ENCODE assay signal across 17 cellular contexts in the genomic region with DNA sequence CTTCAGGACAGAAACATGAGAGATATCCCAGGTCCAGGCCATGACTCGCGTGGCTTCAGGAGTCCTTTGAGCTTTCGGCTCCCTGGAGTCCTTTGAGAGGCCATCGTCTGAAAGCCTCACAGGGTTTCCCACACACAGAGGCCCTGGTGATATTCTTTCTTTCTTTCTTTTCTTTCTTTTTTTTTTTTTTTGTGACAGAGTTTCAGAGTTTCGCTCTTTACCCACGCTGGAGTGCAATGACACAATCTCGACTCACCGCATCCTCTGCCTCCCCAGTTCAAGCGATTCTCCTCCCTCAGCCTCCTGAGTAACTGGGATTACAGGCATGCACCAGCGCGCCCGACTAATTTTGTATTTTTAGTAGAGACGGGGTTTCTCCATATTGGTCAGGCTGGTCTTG. TPM values are rescaled to one million over a fixed set of nuclear protein-coding genes. Genes with fewer than 3 reads are reported as not detected.
DNase-seq lines count a peak whose midpoint lies in the region; ATAC-seq and TF ChIP-seq lines count a peak whose summit lies in the region.
"Had no signal": no experiment of that assay in that cellular context is flagged by ENCODE, and none has a peak within 500 bp of the region (broad histone marks: within the 10 kb centered on the region; RNA-seq: fewer than 3 reads in every experiment).

No MANE protein-coding gene starts in this region.

- H3K36me3 Mint-ChIP-seq in activated naive CD4-positive, alpha-beta T cell treated with anti-CD3 and anti-CD28 coated beads for 36 hours (ENCODE audit: low read depth) = peaks cover 23% of the 10 kb centered on the region
- H3K36me3 Mint-ChIP-seq in activated naive CD4-positive, alpha-beta T cell treated with anti-CD3 and anti-CD28 coated beads, Interleukin-2, amount 10 ng/mL, durations not matched to agents 7 days and 5 days = peaks cover 25% of the 10 kb centered on the region
- peaks cover 84% of the 10 kb centered on the region for H3K36me3 Mint-ChIP-seq in dendritic cell treated with granulocyte-macrophage colony-stimulating factor and Interleukin-4, amounts not matched to agents 40 ng/mL and 50 ng/mL, for 4 days (ENCODE audit: low read depth)
- H3K36me3 Mint-ChIP-seq in mesothelial cell of epicardium = peaks cover 37% of the 10 kb centered on the region

- peaks cover 27% of the 10 kb centered on the region for H3K4me1 Mint-ChIP-seq in activated naive CD4-positive, alpha-beta T cell treated with anti-CD3 and anti-CD28 coated beads for 36 hours (ENCODE audit: low read depth)
- H3K4me1 Mint-ChIP-seq in activated naive CD4-positive, alpha-beta T cell treated with anti-CD3 and anti-CD28 coated beads, Interleukin-2, amount 10 ng/mL, durations not matched to agents 7 days and 5 days = peaks cover 13% of the 10 kb centered on the region
- H3K4me1 Mint-ChIP-seq in dendritic cell treated with granulocyte-macrophage colony-stimulating factor and Interleukin-4, amounts not matched to agents 40 ng/mL and 50 ng/mL, for 4 days (ENCODE audit: low read depth) = peaks cover 63% of the 10 kb centered on the region
- peaks cover 12% of the 10 kb centered on the region for H3K4me1 Mint-ChIP-seq in mesothelial cell of epicardium

- no peak overlapping the region for H3K4me3 ChIP-seq in heart right ventricle
- H3K4me3 ChIP-seq: right lobe of liver had no signal

- no peaks in the 10 kb centered on the region for H3K27me3 ChIP-seq in heart right ventricle
- H3K27me3 ChIP-seq: right lobe of liver had no signal

- CTCF ChIA-PET in activated naive CD4-positive, alpha-beta T cell treated with anti-CD3 and anti-CD28 coated beads for 36 hours (lab: Charles Lee) = no interaction called here
- CTCF ChIA-PET in activated naive CD4-positive, alpha-beta T cell treated with anti-CD3 and anti-CD28 coated beads, Interleukin-2, amount 10 ng/mL, durations not matched to agents 7 days and 5 days (lab: Charles Lee) = no interaction called here

- no peaks in the 10 kb centered on the region for H3K9me3 ChIP-seq in heart right ventricle
- H3K9me3 ChIP-seq: Caco-2, right lobe of liver had no signal

- ATAC-seq in heart right ventricle = no peak
- ATAC-seq: activated CD4-positive, CD25-positive, alpha-beta regulatory T cell treated with anti-CD3 and anti-CD28 coated beads, Interleukin-2, amount 50 U/mL, for 24 hours; right lobe of liver; Right ventricle myocardium inferior had no signal

- peaks cover 0 to 91% (median 28%) of the 10 kb centered on the region in 9 donors for H3K36me3 ChIP-seq in heart right ventricle

- intact Hi-C loops in activated naive CD4-positive, alpha-beta T cell treated with anti-CD3 and anti-CD28 coated beads for 36 hours (cut with micrococcal nuclease) = loop anchor here (10.0 kb wide), 1 partner anchor 470 kb away; the partner anchor contains the start of genes ABHD8, DDA1 and MRPL34
- intact Hi-C loops in dendritic cell treated with granulocyte-macrophage colony-stimulating factor and Interleukin-4, amounts not matched to agents 40 ng/mL and 50 ng/mL, for 4 days (cut with micrococcal nuclease) = loop anchor here (5.0 to 10.0 kb wide), 2 partner anchors 60 to 63 kb away; no protein-coding TSS in a partner anchor
- intact Hi-C loops in heart right ventricle (cut with DNase I) = loop anchor here in 2 of 10 donors (5.0 to 10.0 kb wide), 3 partner anchors 60 to 62 kb away; no protein-coding TSS in a partner anchor

- no peaks in the 10 kb centered on the region for H3K27me3 Mint-ChIP-seq in activated naive CD4-positive, alpha-beta T cell treated with anti-CD3 and anti-CD28 coated beads for 36 hours (ENCODE audit: low read depth)
- H3K27me3 Mint-ChIP-seq in activated naive CD4-positive, alpha-beta T cell treated with anti-CD3 and anti-CD28 coated beads, Interleukin-2, amount 10 ng/mL, durations not matched to agents 7 days and 5 days = no peaks in the 10 kb centered on the region
- no peaks in the 10 kb centered on the region for H3K27me3 Mint-ChIP-seq in dendritic cell treated with granulocyte-macrophage colony-stimulating factor and Interleukin-4, amounts not matched to agents 40 ng/mL and 50 ng/mL, for 4 days
- H3K27me3 Mint-ChIP-seq in mesothelial cell of epicardium (ENCODE audit: low read depth) = no peaks in the 10 kb centered on the region

- no peak overlapping the region for H3K27ac ChIP-seq in heart right ventricle
- H3K27ac ChIP-seq: right lobe of liver had no signal

- peak; percentile 38 for DNase-seq in activated naive CD4-positive, alpha-beta T cell treated with anti-CD3 and anti-CD28 coated beads for 36 hours
- DNase-seq in activated naive CD4-positive, alpha-beta T cell treated with anti-CD3 and anti-CD28 coated beads, Interleukin-2, amount 10 ng/mL, durations not matched to agents 7 days and 5 days = no peak
- DNase-seq in MV-4-11 (lab: John Stamatoyannopoulos, UW) (peak; percentile 43), NCI-H446 treated with DMSO at 0.1 percent for 48 hours (lab: John Stamatoyannopoulos, UW) (no peak), heart right ventricle (no peak), mesothelial cell of epicardium (ENCODE audit: low spot score in 2 of 2, unreplicated experiment in 2 of 2) (no peak)
- DNase-seq in stimulated activated CD8-positive, alpha-beta memory T cell treated with anti-CD3 and anti-CD28 coated beads, Interleukin-4, amount 100 ng/mL, for 48 hours = peak; percentile 43
- DNase-seq: Caco-2; effector memory CD4-positive, alpha-beta T cell; NCI-H1694 treated with DMSO at 0.1 percent for 48 hours; NCI-H446; right lobe of liver; substantia nigra had no signal

- no peak overlapping the region for H3K4me3 Mint-ChIP-seq in activated naive CD4-positive, alpha-beta T cell treated with anti-CD3 and anti-CD28 coated beads for 36 hours
- no peak overlapping the region for H3K4me3 Mint-ChIP-seq in activated naive CD4-positive, alpha-beta T cell treated with anti-CD3 and anti-CD28 coated beads, Interleukin-2, amount 10 ng/mL, durations not matched to agents 7 days and 5 days
- no peak overlapping the region for H3K4me3 Mint-ChIP-seq in dendritic cell treated with granulocyte-macrophage colony-stimulating factor and Interleukin-4, amounts not matched to agents 40 ng/mL and 50 ng/mL, for 4 days
- no peak overlapping the region for H3K4me3 Mint-ChIP-seq in mesothelial cell of epicardium
- H3K4me3 Mint-ChIP-seq: T-helper 1 cell treated with Interleukin-12 subunit alpha and Interleukin-12 subunit beta and Interleukin-4 antibody, amounts not matched to agents 30 μg/mL and 1 μg/mL, for 36 hours had no signal

- 93% methylated on average over 13 of the region's 13 CpGs for WGBS in heart right ventricle, 2 donors

- TF ChIP-seq CTCF in heart right ventricle (IDR thresholded peaks at IDR 0.05) (no peak), mesothelial cell of epicardium (IDR thresholded peaks at IDR 0.05; ENCODE audit: unreplicated experiment) (no peak)

- H3K4me1 ChIP-seq in heart right ventricle = peaks cover 5 to 42% (median 13%) of the 10 kb centered on the region in 9 donors
- H3K4me1 ChIP-seq: Caco-2 had no signal

- peak overlapping the region; percentile 24 for H3K27ac Mint-ChIP-seq in activated naive CD4-positive, alpha-beta T cell treated with anti-CD3 and anti-CD28 coated beads for 36 hours
- H3K27ac Mint-ChIP-seq in activated naive CD4-positive, alpha-beta T cell treated with anti-CD3 and anti-CD28 coated beads, Interleukin-2, amount 10 ng/mL, durations not matched to agents 7 days and 5 days = no peak overlapping the region
- peak overlapping the region; percentile 47 for H3K27ac Mint-ChIP-seq in dendritic cell treated with granulocyte-macrophage colony-stimulating factor and Interleukin-4, amounts not matched to agents 40 ng/mL and 50 ng/mL, for 4 days
- no peak overlapping the region for H3K27ac Mint-ChIP-seq in mesothelial cell of epicardium
- H3K27ac Mint-ChIP-seq: T-helper 1 cell treated with Interleukin-12 subunit alpha and Interleukin-12 subunit beta and Interleukin-4 antibody, amounts not matched to agents 30 μg/mL and 1 μg/mL, for 36 hours had no signal

- H3K9me3 Mint-ChIP-seq in activated naive CD4-positive, alpha-beta T cell treated with anti-CD3 and anti-CD28 coated beads for 36 hours = no peaks in the 10 kb centered on the region
- no peaks in the 10 kb centered on the region for H3K9me3 Mint-ChIP-seq in activated naive CD4-positive, alpha-beta T cell treated with anti-CD3 and anti-CD28 coated beads, Interleukin-2, amount 10 ng/mL, durations not matched to agents 7 days and 5 days
- no peaks in the 10 kb centered on the region for H3K9me3 Mint-ChIP-seq in dendritic cell treated with granulocyte-macrophage colony-stimulating factor and Interleukin-4, amounts not matched to agents 40 ng/mL and 50 ng/mL, for 4 days
- no peaks in the 10 kb centered on the region for H3K9me3 Mint-ChIP-seq in mesothelial cell of epicardium
- H3K9me3 Mint-ChIP-seq: T-helper 1 cell treated with Interleukin-12 subunit alpha and Interleukin-12 subunit beta and Interleukin-4 antibody, amounts not matched to agents 30 μg/mL and 1 μg/mL, for 36 hours had no signal

RNA-seq across cellular contexts. Expression of gene SIN3B, which starts 5.5 kb away (rescaled TPM):
- total RNA-seq in activated naive CD4-positive, alpha-beta T cell treated with anti-CD3 and anti-CD28 coated beads for 36 hours = 10 to 100 TPM; 18.8 to 20.6 TPM
- 10 to 100 TPM; 22.9 to 30.6 (median 24.8) TPM for total RNA-seq in heart right ventricle
- 10 to 100 TPM; 13.9 to 37.7 TPM for polyA plus RNA-seq in heart right ventricle
- 112 to 117 TPM (median 116 TPM) in 3 replicates for total RNA-seq in mesothelial cell of epicardium

RNA-seq across cellular contexts. Expression of gene F2RL3, which starts 54.1 kb away (rescaled TPM):
- total RNA-seq in activated naive CD4-positive, alpha-beta T cell treated with anti-CD3 and anti-CD28 coated beads for 36 hours = not detected
- total RNA-seq in heart right ventricle (1 to 10 TPM in 5 of 10 donors, under 1 TPM in 5; 0.13 to 8.3 (median 1.1) TPM), mesothelial cell of epicardium (not detected in 3 replicates)
- 1 to 10 TPM; 2.5 to 3.4 TPM for polyA plus RNA-seq in heart right ventricle
- total RNA-seq: Caco-2 had no signal

Comparison
In these comparisons a context has a peak if more than half of its experiments do, and no peak if none do; other contexts are left out.
1. DNase-seq: peak in activated naive CD4-positive, alpha-beta T cell treated with anti-CD3 and anti-CD28 coated beads for 36 hours (single experiment), MV-4-11 (single experiment) and stimulated activated CD8-positive, alpha-beta memory T cell treated with anti-CD3 and anti-CD28 coated beads, Interleukin-4, amount 100 ng/mL, for 48 hours (single experiment); none in activated naive CD4-positive, alpha-beta T cell treated with anti-CD3 and anti-CD28 coated beads, Interleukin-2, amount 10 ng/mL, durations not matched to agents 7 days and 5 days (single experiment), NCI-H446 treated with DMSO at 0.1 percent for 48 hours (single experiment), heart right ventricle (0 of 2) and mesothelial cell of epicardium (0 of 2).
2. H3K27ac Mint-ChIP-seq: peak in activated naive CD4-positive, alpha-beta T cell treated with anti-CD3 and anti-CD28 coated beads for 36 hours (single experiment) and dendritic cell treated with granulocyte-macrophage colony-stimulating factor and Interleukin-4, amounts not matched to agents 40 ng/mL and 50 ng/mL, for 4 days (single experiment); none in activated naive CD4-positive, alpha-beta T cell treated with anti-CD3 and anti-CD28 coated beads, Interleukin-2, amount 10 ng/mL, durations not matched to agents 7 days and 5 days (single experiment) and mesothelial cell of epicardium (single experiment).